Comparison of ENCODE assay signal across 35 cellular contexts in genomic region chr7:103031024-103031423, GRCh38. TPM values are rescaled to one million over a fixed set of nuclear protein-coding genes. Genes with fewer than 3 reads are reported as not detected.
A peak's percentile ranks its signal among the peaks of the same experiment; 100 is the strongest.
DNase-seq lines count a peak whose midpoint lies in the region; ATAC-seq, FAIRE-seq and TF ChIP-seq lines count a peak whose summit lies in the region.
"Had no signal": no experiment of that assay in that cellular context is flagged by ENCODE, and none has a peak within 500 bp of the region (broad histone marks: within the 10 kb centered on the region; RNA-seq: fewer than 3 reads in every experiment).

No MANE protein-coding gene starts in this region.

- CTCF ChIA-PET in HepG2 (lab: Yijun Ruan, JAX; ENCODE audit: low intra/inter-chr PET ratio, low total read pairs) (no interaction called here), Panc1 (lab: Charles Lee) (no interaction called here), K562 (lab: Yijun Ruan, JAX; ENCODE audit: low intra/inter-chr PET ratio) (no interaction called here)

- no peaks in the 10 kb centered on the region for H4K20me1 ChIP-seq in HepG2 (ENCODE audit: insufficient read depth, low read length)
- no peaks in the 10 kb centered on the region for H4K20me1 ChIP-seq in K562 (replicated peaks; ENCODE audit: control insufficient read depth, insufficient read depth, low read length)
- H4K20me1 ChIP-seq: BLaER1; BLaER1 treated with 17β-estradiol and CSF1 and Interleukin-3, amounts not matched to agents 10 nM and 100 nM had no signal

- no peaks in the 10 kb centered on the region for H3K27me3 Mint-ChIP-seq in stimulated activated naive B cell treated with anti-CD40 and anti-IgM and Interleukin-4, amounts not matched to agents 10 μg/mL and 1 μg/mL and 100 μg/mL, for 72 hours
- H3K27me3 Mint-ChIP-seq: B cell; CD4-positive, alpha-beta memory T cell; CD4-positive, alpha-beta T cell had no signal

- H3K9ac ChIP-seq in HepG2 (ENCODE audit: insufficient read depth, low read depth, low read length) (no peak overlapping the region), K562 (ENCODE audit: insufficient read depth in 1 of 2, low read depth in 2 of 2, low read length in 2 of 2) (no peak overlapping the region)
- H3K9ac ChIP-seq: BLaER1; BLaER1 treated with 17β-estradiol and CSF1 and Interleukin-3, amounts not matched to agents 10 nM and 100 nM had no signal

- no peak overlapping the region for H3K4me3 ChIP-seq in HepG2 (replicated peaks in 1 of 3; ENCODE audit: insufficient read depth in 1 of 3, low read depth in 2 of 3, low read length in 3 of 3)
- H3K4me3 ChIP-seq in right lobe of liver, result no peak overlapping the region
- no peak overlapping the region for H3K4me3 ChIP-seq in Panc1 (ENCODE audit: low read depth in 2 of 2, low read length in 2 of 2)
- H3K4me3 ChIP-seq in K562, result no peak overlapping the region
- H3K4me3 ChIP-seq: A549; BLaER1; BLaER1 treated with 17β-estradiol and CSF1 and Interleukin-3, amounts not matched to agents 10 nM and 100 nM had no signal

- H3K27me3 ChIP-seq in HepG2 (ENCODE audit: control insufficient read depth in 1 of 2, insufficient read depth in 2 of 2, low read length in 2 of 2), result no peaks in the 10 kb centered on the region; a peak in 2 of 5 replicates
- H3K27me3 ChIP-seq in right lobe of liver, result no peaks in the 10 kb centered on the region
- H3K27me3 ChIP-seq in Panc1 (ENCODE audit: control insufficient read depth, insufficient read depth, low read length), result no peaks in the 10 kb centered on the region
- no peaks in the 10 kb centered on the region for H3K27me3 ChIP-seq in K562 (ENCODE audit: control insufficient read depth in 2 of 2, insufficient read depth in 2 of 2, low read length in 2 of 2)
- H3K27me3 ChIP-seq: BE2C; BLaER1; BLaER1 treated with 17β-estradiol and CSF1 and Interleukin-3, amounts not matched to agents 10 nM and 100 nM had no signal

- DNase-seq in HepG2 (ENCODE audit: low spot score), result no peak
- DNase-seq in right lobe of liver, result no peak
- no peak for DNase-seq in Panc1 (ENCODE audit: low read depth, low spot score)
- no peak for DNase-seq in K562 (ENCODE audit: extremely low read depth in 1 of 4, low spot score in 3 of 4)
- DNase-seq in stimulated activated naive B cell treated with anti-CD40 and anti-IgM and Interleukin-4, amounts not matched to agents 10 μg/mL and 1 μg/mL and 100 μg/mL, for 72 hours, result no peak
- no peak for DNase-seq in dermis blood vessel endothelial cell
- DNase-seq in activated CD8-positive, alpha-beta memory T cell treated with anti-CD3 and anti-CD28 coated beads for 24 hours, result no peak
- DNase-seq in OCI-M1 (lab: John Stamatoyannopoulos, UW), result no peak
- DNase-seq: 8988T; ACHN; AML-193; BE2C; C1 segment of cervical spinal cord; Caco-2; Calu3; CD4-positive, alpha-beta memory T cell; CD4-positive, alpha-beta T cell; CD4-positive, CD25-positive, alpha-beta regulatory T cell; CD8-positive, alpha-beta memory T cell; CD8-positive, alpha-beta T cell; COR-L47; DMS 273 treated with DMSO at 0.1 percent for 48 hours; DMS153; DMS53; DMS79; DMS79 treated with DMSO at 0.1 percent for 48 hours; DND-41 had no signal

- POLR2A ChIA-PET in HepG2 (lab: Yijun Ruan, JAX) (no interaction called here), Panc1 (lab: Charles Lee) (no interaction called here), K562 (lab: Yijun Ruan, JAX) (interaction anchor here (0.5 kb wide), 1 partner anchor 10 kb away, joined by 3 read pairs; no protein-coding TSS in a partner anchor)

- ATAC-seq in HepG2 (no peak), right lobe of liver (no peak), Panc1 (no peak), K562 (peak; percentile 57)
- ATAC-seq in stimulated activated naive B cell treated with anti-CD40 and anti-IgM and Interleukin-4, amounts not matched to agents 10 μg/mL and 1 μg/mL and 100 μg/mL, for 72 hours (replicated peaks), result no peak
- ATAC-seq: A549; CD8-positive, alpha-beta T cell had no signal

- TF ChIP-seq POLR2A in HepG2 (IDR thresholded peaks at IDR 0.05; ENCODE audit: insufficient read depth in 1 of 2, low read depth in 2 of 2, low read length in 2 of 2), result no peak
- no peak for TF ChIP-seq POLR2A in right lobe of liver (IDR thresholded peaks at IDR 0.05)
- no peak for TF ChIP-seq POLR2A in K562 (conservative IDR thresholded peaks at IDR 0.05)

- TF ChIP-seq CTCF in HepG2 (CRISPR knock-in tag; IDR thresholded peaks at IDR 0.05) (no peak), right lobe of liver (IDR thresholded peaks at IDR 0.05) (no peak), Panc1 (IDR thresholded peaks at IDR 0.05) (no peak), K562 (IDR thresholded peaks at IDR 0.05 in 2 of 3, conservative IDR thresholded peaks at IDR 0.05 in 1 of 3; ENCODE audit: insufficient read depth in 2 of 3, low read depth in 1 of 3, low read length in 3 of 3) (no peak)

- H3K4me1 ChIP-seq in HepG2 (ENCODE audit: insufficient read depth, low read length), result no peaks in the 10 kb centered on the region
- no peaks in the 10 kb centered on the region for H3K4me1 ChIP-seq in right lobe of liver
- no peaks in the 10 kb centered on the region for H3K4me1 ChIP-seq in Panc1 (ENCODE audit: control insufficient read depth, insufficient read depth, low read length)
- no peaks in the 10 kb centered on the region; a peak in 2 of 5 replicates for H3K4me1 ChIP-seq in K562 (replicated peaks in 1 of 2; ENCODE audit: control insufficient read depth in 2 of 2, insufficient read depth in 2 of 2, low read length in 2 of 2)
- H3K4me1 ChIP-seq: A549; BE2C; BLaER1; BLaER1 treated with 17β-estradiol and CSF1 and Interleukin-3, amounts not matched to agents 10 nM and 100 nM; Caco-2 had no signal

- BruUV-seq in HepG2 (replicated peaks; lab: Mats Ljungman, UMichigan), result no TSS peak
- BruUV-seq in Panc1 (replicated peaks; lab: Mats Ljungman, UMichigan), result no TSS peak
- no TSS peak for BruUV-seq in K562 (replicated peaks; lab: Mats Ljungman, UMichigan)

- no peaks in the 10 kb centered on the region for H3K9me1 ChIP-seq in K562 (ENCODE audit: control insufficient read depth, insufficient read depth, low read length)

- TF ChIP-seq RAD21 in HepG2 (CRISPR knock-in tag; IDR thresholded peaks at IDR 0.05), result no peak
- no peak for TF ChIP-seq RAD21 in K562 (CRISPR knock-in tag; conservative IDR thresholded peaks at IDR 0.05 in 1 of 2, IDR thresholded peaks at IDR 0.05 in 1 of 2)

- H3K9me3 Mint-ChIP-seq in stimulated activated naive B cell treated with anti-CD40 and anti-IgM and Interleukin-4, amounts not matched to agents 10 μg/mL and 1 μg/mL and 100 μg/mL, for 72 hours, result peaks cover 0 to 1% of the 10 kb centered on the region in 2 donors
- H3K9me3 Mint-ChIP-seq: CD4-positive, alpha-beta memory T cell; CD4-positive, alpha-beta T cell; CD8-positive, alpha-beta memory T cell; CD8-positive, alpha-beta T cell had no signal

- TF ChIP-seq EP300 in HepG2 (IDR thresholded peaks at IDR 0.05; ENCODE audit: low read depth in 2 of 2, low read length in 2 of 2) (no peak), HepG2 (CRISPR knock-in tag; IDR thresholded peaks at IDR 0.05; ENCODE audit: borderline replicate concordance) (no peak), K562 (IDR thresholded peaks at IDR 0.05; ENCODE audit: low read length) (no peak)

- peaks cover 0 to 6% of the 10 kb centered on the region in 2 donors for H3K4me1 Mint-ChIP-seq in stimulated activated naive B cell treated with anti-CD40 and anti-IgM and Interleukin-4, amounts not matched to agents 10 μg/mL and 1 μg/mL and 100 μg/mL, for 72 hours
- H3K4me1 Mint-ChIP-seq: B cell; CD14-positive monocyte; CD4-positive, alpha-beta memory T cell; CD4-positive, CD25-positive, alpha-beta regulatory T cell; CD8-positive, alpha-beta memory T cell had no signal

- no peaks in the 10 kb centered on the region for H3K79me2 ChIP-seq in HepG2 (ENCODE audit: insufficient read depth, low read length)
- H3K79me2 ChIP-seq in K562 (ENCODE audit: control insufficient read depth, insufficient read depth, low read length), result no peaks in the 10 kb centered on the region

- H2AFZ ChIP-seq in HepG2 (ENCODE audit: low read length), result no peak overlapping the region
- H2AFZ ChIP-seq in K562 (ENCODE audit: low read depth, low read length), result peak overlapping the region; percentile 66

- no peaks in the 10 kb centered on the region for H3K36me3 ChIP-seq in HepG2 (replicated peaks in 1 of 2; ENCODE audit: control insufficient read depth in 1 of 2, insufficient read depth in 2 of 2, low read length in 2 of 2)
- no peaks in the 10 kb centered on the region for H3K36me3 ChIP-seq in right lobe of liver
- no peaks in the 10 kb centered on the region for H3K36me3 ChIP-seq in Panc1 (ENCODE audit: control insufficient read depth, insufficient read depth, low read length)
- no peaks in the 10 kb centered on the region for H3K36me3 ChIP-seq in K562 (ENCODE audit: control insufficient read depth, insufficient read depth, low read length)
- H3K36me3 ChIP-seq: BE2C; BLaER1; BLaER1 treated with 17β-estradiol and CSF1 and Interleukin-3, amounts not matched to agents 10 nM and 100 nM had no signal

- no peak for FAIRE-seq in HepG2 (lab: Jason Lieb, UNC)
- FAIRE-seq in K562 (lab: Jason Lieb, UNC), result no peak
- FAIRE-seq: A549, D721Med had no signal

- H3K4me2 ChIP-seq in HepG2 (ENCODE audit: low read depth, low read length) (no peak overlapping the region), K562 (ENCODE audit: insufficient read depth, low read length) (no peak overlapping the region)
- H3K4me2 ChIP-seq: A549; BLaER1; BLaER1 treated with 17β-estradiol and CSF1 and Interleukin-3, amounts not matched to agents 10 nM and 100 nM had no signal

- H3K4me3 Mint-ChIP-seq in stimulated activated naive B cell treated with anti-CD40 and anti-IgM and Interleukin-4, amounts not matched to agents 10 μg/mL and 1 μg/mL and 100 μg/mL, for 72 hours, result no peak overlapping the region
- H3K4me3 Mint-ChIP-seq: B cell; CD14-positive monocyte; CD4-positive, alpha-beta memory T cell; CD4-positive, alpha-beta T cell; CD4-positive, CD25-positive, alpha-beta regulatory T cell; CD8-positive, alpha-beta memory T cell; CD8-positive, alpha-beta T cell had no signal

- H3K27ac Mint-ChIP-seq in stimulated activated naive B cell treated with anti-CD40 and anti-IgM and Interleukin-4, amounts not matched to agents 10 μg/mL and 1 μg/mL and 100 μg/mL, for 72 hours, result peak overlapping the region; percentile 10
- H3K27ac Mint-ChIP-seq: B cell; CD14-positive monocyte; CD4-positive, alpha-beta T cell; CD4-positive, CD25-positive, alpha-beta regulatory T cell; CD8-positive, alpha-beta memory T cell; CD8-positive, alpha-beta T cell had no signal

- no peaks in the 10 kb centered on the region for H3K36me3 Mint-ChIP-seq in stimulated activated naive B cell treated with anti-CD40 and anti-IgM and Interleukin-4, amounts not matched to agents 10 μg/mL and 1 μg/mL and 100 μg/mL, for 72 hours
- H3K36me3 Mint-ChIP-seq: CD14-positive monocyte; CD4-positive, alpha-beta memory T cell; CD4-positive, CD25-positive, alpha-beta regulatory T cell; CD8-positive, alpha-beta memory T cell; CD8-positive, alpha-beta T cell had no signal

- 0% methylated on average over 1 of the region's 1 CpG for WGBS in HepG2 (ENCODE audit: low lambda C conversion rate)
- 56% methylated on average over 1 of the region's 1 CpG for WGBS in right lobe of liver (ENCODE audit: insufficient coverage, low coverage, low lambda C conversion rate, missing lambda C conversion rate)
- 36% methylated on average over 1 of the region's 1 CpG for WGBS in K562 (ENCODE audit: insufficient coverage, low coverage, missing lambda C conversion rate)

- in situ Hi-C loops in HepG2 (cut with HindIII; ENCODE audit: extremely low pct_ligation_motif_present, low pct_unique_long_range_greater_than_20kb) (no loop called here), Panc1 (cut with HindIII; ENCODE audit: low pct_unique_long_range_greater_than_20kb, low sequenced_read_pairs) (no loop called here), K562 (cut with MboI) (no loop called here)

- H3K9me3 ChIP-seq in HepG2 (ENCODE audit: low read length), result no peaks in the 10 kb centered on the region
- H3K9me3 ChIP-seq in right lobe of liver, result no peaks in the 10 kb centered on the region
- no peaks in the 10 kb centered on the region for H3K9me3 ChIP-seq in Panc1 (ENCODE audit: control insufficient read depth, insufficient read depth, low read depth, low read length)
- no peaks in the 10 kb centered on the region for H3K9me3 ChIP-seq in K562 (replicated peaks; ENCODE audit: control insufficient read depth, insufficient read depth, low read depth, low read length)
- H3K9me3 ChIP-seq: A549, BE2C, BLaER1, Caco-2 had no signal

- no peak overlapping the region for H3K27ac ChIP-seq in HepG2 (ENCODE audit: extremely low read length, insufficient read depth, low read length)
- H3K27ac ChIP-seq in right lobe of liver, result no peak overlapping the region
- H3K27ac ChIP-seq in Panc1 (ENCODE audit: low read length), result peak overlapping the region; percentile 41; the same call in 1 of the 2 replicates
- H3K27ac ChIP-seq in K562 (ENCODE audit: extremely low read depth, low read depth, low read length), result no peak overlapping the region
- H3K27ac ChIP-seq: 22Rv1; A549; BLaER1; BLaER1 treated with 17β-estradiol and CSF1 and Interleukin-3, amounts not matched to agents 10 nM and 100 nM; C4-2B had no signal

- intact Hi-C loops in HepG2 (cut with micrococcal nuclease; ENCODE audit: unreplicated experiment) (no loop called here), right lobe of liver (cut with DNase I) (no loop called here), Panc1 (cut with micrococcal nuclease; ENCODE audit: unreplicated experiment) (no loop called here), K562 (cut with micrococcal nuclease) (no loop called here)

RNA-seq across cellular contexts. Expression of gene FBXL13, which starts 43.6 kb away (rescaled TPM):
- total RNA-seq in HepG2 (2016; rRNA removed; fragmentation: Illumina TruSeq; extraction: Trizol) (0.22 and 0.77 TPM in 2 replicates), right lobe of liver (under 1 TPM in 4 of 6 experiments, not detected in 2; 0.12 to 0.31 (median 0.20) TPM), Panc1 (2021; ENCODE audit: unreplicated experiment) (2.5 TPM), K562 (2014; rRNA removed) (16.3 and 17.5 TPM in 2 replicates), K562 (2014; rRNA removed; fragmentation: Illumina TruSeq; extraction: Trizol) (30.5 and 38.3 TPM in 2 replicates), K562 (2015; rRNA removed; fragmentation: Illumina TruSeq; extraction: Trizol) (21.2 and 23.7 TPM in 2 replicates), K562 (2021) (27.0 and 27.4 TPM in 2 replicates), dermis blood vessel endothelial cell (0.60 and 0.85 TPM in 2 replicates)
- 1.2 and 1.7 TPM in 2 replicates for total RNA-seq in HepG2 (2016; cell fraction: cytosol; rRNA removed; fragmentation: Illumina TruSeq; extraction: Trizol; ENCODE audit: low read depth)
- total RNA-seq in HepG2 (2016; cell fraction: insoluble cytoplasmic fraction; rRNA removed; fragmentation: Illumina TruSeq; extraction: Trizol), result 0.42 and 0.71 TPM in 2 replicates
- 1.0 and 1.2 TPM in 2 replicates for total RNA-seq in HepG2 (2016; cell fraction: membrane; rRNA removed; fragmentation: Illumina TruSeq; extraction: Trizol)
- total RNA-seq in HepG2 (2016; cell fraction: nucleus; rRNA removed; fragmentation: Illumina TruSeq; extraction: Trizol), result 1.2 and 1.3 TPM in 2 replicates
- polyA plus RNA-seq in HepG2 (2011; rRNA removed) (0.24 TPM in 2 replicates), K562 (2011; rRNA removed) (45.6 and 55.0 TPM in 2 replicates), K562 (2014; fragmentation: Illumina TruSeq; extraction: Trizol) (22.4 and 24.1 TPM in 2 replicates), K562 (2014; fragmentation: Nextera tagmentation; extraction: Ambion mirVana) (10 to 100 TPM; 25.4 to 26.6 TPM), K562 (2014; rRNA removed) (19.7 and 20.4 TPM in 2 replicates)
- polyA plus RNA-seq in HepG2 (2011; cell fraction: cytosol; rRNA removed), result 0.12 and 0.27 TPM in 2 replicates
- polyA plus RNA-seq in HepG2 (2011; cell fraction: nucleus; rRNA removed), result 0.16 and 0.29 TPM in 2 replicates
- 0.21 and 0.70 TPM in 2 replicates for polyA plus RNA-seq in HepG2 (2012)
- 0.19 and 0.44 TPM in 2 replicates for polyA plus RNA-seq in HepG2 (2016; cell fraction: cytosol; fragmentation: Illumina TruSeq; extraction: Trizol; ENCODE audit: low read depth)
- polyA plus RNA-seq in HepG2 (2016; cell fraction: insoluble cytoplasmic fraction; fragmentation: Illumina TruSeq; extraction: Trizol; ENCODE audit: low read depth), result 0.29 and 0.35 TPM in 2 replicates
- polyA plus RNA-seq in HepG2 (2016; cell fraction: membrane; fragmentation: Illumina TruSeq; extraction: Trizol; ENCODE audit: low read depth), result 0.34 and 0.45 TPM in 2 replicates
- 0.29 TPM in 1 of 2 replicates, not detected in the other for polyA plus RNA-seq in HepG2 (2016; cell fraction: nucleus; fragmentation: Illumina TruSeq; extraction: Trizol; ENCODE audit: insufficient read depth, low read depth)
- polyA minus RNA-seq in HepG2 (2011; rRNA and poly(A)+ RNA removed; ENCODE audit: low replicate concordance), result 0.58 and 1.4 TPM in 2 replicates
- polyA minus RNA-seq in HepG2 (2011; cell fraction: cytosol; rRNA and poly(A)+ RNA removed), result 0.53 TPM in 1 of 2 replicates, not detected in the other
- polyA minus RNA-seq in HepG2 (2011; cell fraction: nucleus; rRNA and poly(A)+ RNA removed), result 1.4 and 2.7 TPM in 2 replicates
- 0.70 TPM for polyA plus RNA-seq in Panc1 (2012; ENCODE audit: insufficient read length)
- total RNA-seq in K562 (2011; cell fraction: chromatin; rRNA removed; ENCODE audit: low replicate concordance), result 173 and 352 TPM in 2 replicates
- 92.4 and 117 TPM in 2 replicates for total RNA-seq in K562 (2011; cell fraction: nucleolus; rRNA removed)
- 138 and 171 TPM in 2 replicates for total RNA-seq in K562 (2011; cell fraction: nucleoplasm; rRNA removed)
- polyA plus RNA-seq in K562 (2011; cell fraction: cytosol; rRNA removed), result 19.5 and 28.3 TPM in 2 replicates
- polyA plus RNA-seq in K562 (2011; cell fraction: nucleus; rRNA removed), result 45.8 and 53.1 TPM in 2 replicates
- polyA plus RNA-seq in K562 (2012), result 33.4 and 68.8 TPM in 2 replicates
- polyA minus RNA-seq in K562 (2011; rRNA and poly(A)+ RNA removed), result 104 and 108 TPM in 2 replicates
- polyA minus RNA-seq in K562 (2011; cell fraction: cytosol; rRNA and poly(A)+ RNA removed), result 23.8 and 28.0 TPM in 2 replicates
- polyA minus RNA-seq in K562 (2011; cell fraction: nucleus; rRNA and poly(A)+ RNA removed), result 101 and 137 TPM in 2 replicates
- total RNA-seq: CD4-positive, CD25-positive, alpha-beta regulatory T cell had no signal
- polyA plus RNA-seq: CD14-positive monocyte had no signal

RNA-seq across cellular contexts. Expression of gene ARMC10, which starts 43.9 kb away (rescaled TPM):
- total RNA-seq in HepG2 (2016; rRNA removed; fragmentation: Illumina TruSeq; extraction: Trizol) (23.5 and 23.7 TPM in 2 replicates), right lobe of liver (10 to 100 TPM; 18.4 to 33.4 (median 22.8) TPM), Panc1 (2021; ENCODE audit: unreplicated experiment) (73.2 TPM), K562 (2014; rRNA removed) (75.5 and 81.1 TPM in 2 replicates), K562 (2014; rRNA removed; fragmentation: Illumina TruSeq; extraction: Trizol) (89.9 and 95.4 TPM in 2 replicates), K562 (2015; rRNA removed; fragmentation: Illumina TruSeq; extraction: Trizol) (69.6 and 72.6 TPM in 2 replicates), K562 (2021) (72.6 and 76.1 TPM in 2 replicates), dermis blood vessel endothelial cell (29.7 and 36.8 TPM in 2 replicates)
- 16.0 and 23.7 TPM in 2 replicates for total RNA-seq in HepG2 (2016; cell fraction: cytosol; rRNA removed; fragmentation: Illumina TruSeq; extraction: Trizol; ENCODE audit: low read depth)
- total RNA-seq in HepG2 (2016; cell fraction: insoluble cytoplasmic fraction; rRNA removed; fragmentation: Illumina TruSeq; extraction: Trizol), result 23.2 and 23.3 TPM in 2 replicates
- total RNA-seq in HepG2 (2016; cell fraction: membrane; rRNA removed; fragmentation: Illumina TruSeq; extraction: Trizol), result 37.4 and 40.9 TPM in 2 replicates
- total RNA-seq in HepG2 (2016; cell fraction: nucleus; rRNA removed; fragmentation: Illumina TruSeq; extraction: Trizol), result 14.2 and 15.4 TPM in 2 replicates
- polyA plus RNA-seq in HepG2 (2011; rRNA removed) (7.8 and 11.3 TPM in 2 replicates), K562 (2011; rRNA removed) (71.0 and 113 TPM in 2 replicates), K562 (2014; fragmentation: Illumina TruSeq; extraction: Trizol) (57.3 and 65.0 TPM in 2 replicates), K562 (2014; fragmentation: Nextera tagmentation; extraction: Ambion mirVana) (10 to 100 TPM; 17.0 to 22.7 TPM), K562 (2014; rRNA removed) (54.3 and 61.1 TPM in 2 replicates)
- polyA plus RNA-seq in HepG2 (2011; cell fraction: cytosol; rRNA removed), result 4.9 and 5.7 TPM in 2 replicates
- 4.1 and 5.9 TPM in 2 replicates for polyA plus RNA-seq in HepG2 (2011; cell fraction: nucleus; rRNA removed)
- 10.2 and 14.2 TPM in 2 replicates for polyA plus RNA-seq in HepG2 (2012)
- polyA plus RNA-seq in HepG2 (2016; cell fraction: cytosol; fragmentation: Illumina TruSeq; extraction: Trizol; ENCODE audit: low read depth), result 23.1 and 33.2 TPM in 2 replicates
- polyA plus RNA-seq in HepG2 (2016; cell fraction: insoluble cytoplasmic fraction; fragmentation: Illumina TruSeq; extraction: Trizol; ENCODE audit: low read depth), result 24.7 and 25.8 TPM in 2 replicates
- polyA plus RNA-seq in HepG2 (2016; cell fraction: membrane; fragmentation: Illumina TruSeq; extraction: Trizol; ENCODE audit: low read depth), result 38.2 and 39.1 TPM in 2 replicates
- polyA plus RNA-seq in HepG2 (2016; cell fraction: nucleus; fragmentation: Illumina TruSeq; extraction: Trizol; ENCODE audit: insufficient read depth, low read depth), result 19.4 and 21.9 TPM in 2 replicates
- 6.1 and 14.9 TPM in 2 replicates for polyA minus RNA-seq in HepG2 (2011; rRNA and poly(A)+ RNA removed; ENCODE audit: low replicate concordance)
- polyA minus RNA-seq in HepG2 (2011; cell fraction: cytosol; rRNA and poly(A)+ RNA removed), result 6.4 and 8.8 TPM in 2 replicates
- 13.6 and 19.5 TPM in 2 replicates for polyA minus RNA-seq in HepG2 (2011; cell fraction: nucleus; rRNA and poly(A)+ RNA removed)
- 63.2 TPM for polyA plus RNA-seq in Panc1 (2012; ENCODE audit: insufficient read length)
- 28.8 and 48.0 TPM in 2 replicates for total RNA-seq in K562 (2011; cell fraction: chromatin; rRNA removed; ENCODE audit: low replicate concordance)
- total RNA-seq in K562 (2011; cell fraction: nucleolus; rRNA removed), result 30.0 and 34.1 TPM in 2 replicates
- 49.3 and 76.5 TPM in 2 replicates for total RNA-seq in K562 (2011; cell fraction: nucleoplasm; rRNA removed)
- 33.0 and 39.6 TPM in 2 replicates for polyA plus RNA-seq in K562 (2011; cell fraction: cytosol; rRNA removed)
- 17.0 and 25.6 TPM in 2 replicates for polyA plus RNA-seq in K562 (2011; cell fraction: nucleus; rRNA removed)
- 56.1 and 61.4 TPM in 2 replicates for polyA plus RNA-seq in K562 (2012)
- 85.3 and 101 TPM in 2 replicates for polyA minus RNA-seq in K562 (2011; rRNA and poly(A)+ RNA removed)
- polyA minus RNA-seq in K562 (2011; cell fraction: cytosol; rRNA and poly(A)+ RNA removed), result 29.8 and 46.7 TPM in 2 replicates
- polyA minus RNA-seq in K562 (2011; cell fraction: nucleus; rRNA and poly(A)+ RNA removed), result 14.5 and 15.4 TPM in 2 replicates

Comparison
In these comparisons a context has a peak if more than half of its experiments do, and no peak if none do; other contexts are left out.
1. Of the 241 proteins assayed by ChIP-seq in both HepG2 and K562: peak only in HepG2: MNT; only in K562: none; in both: none; in neither: 240.